1 cellular context compared by ENCODE assay signal in genomic region chr7:101170617-101171441, GRCh38.
TF ChIP-seq lines count a peak whose summit lies in the region.

No MANE protein-coding gene starts in this region.

TF ChIP-seq in H1, 55 proteins besides CTCF, POLR2A, EP300 and RAD21:
- TF ChIP-seq ZNF274 (IDR thresholded peaks at IDR 0.05; ENCODE audit: borderline replicate concordance, extremely low read depth, low read length) (no peak), SUZ12 (IDR thresholded peaks at IDR 0.05; ENCODE audit: low read length) (peak; percentile 38), HDAC2 (IDR thresholded peaks at IDR 0.05; ENCODE audit: borderline replicate concordance in 1 of 2, low read depth in 2 of 2, low read length in 2 of 2) (no peak), GTF2F1 (IDR thresholded peaks at IDR 0.05; ENCODE audit: borderline replicate concordance, low read depth, low read length) (no peak), KDM5A (IDR thresholded peaks at IDR 0.05; ENCODE audit: low read length) (no peak), EZH2 (IDR thresholded peaks at IDR 0.05; ENCODE audit: low read depth, low read length, severe bottlenecking) (peak; percentile 79), BCL11A (IDR thresholded peaks at IDR 0.05; ENCODE audit: low read depth in 2 of 2, low read length in 2 of 2) (no peak), ATF2 (IDR thresholded peaks at IDR 0.05; ENCODE audit: low read length) (no peak), HDAC6 (IDR thresholded peaks at IDR 0.05; ENCODE audit: low read depth, low read length) (no peak), RBBP5 (IDR thresholded peaks at IDR 0.05; ENCODE audit: borderline replicate concordance, low read depth, low read length) (no peak), TAF1 (IDR thresholded peaks at IDR 0.05; ENCODE audit: low read depth, low read length) (no peak), KDM4A (IDR thresholded peaks at IDR 0.05; ENCODE audit: low read depth, low read length, severe bottlenecking) (no peak)
